In the genomic region with DNA sequence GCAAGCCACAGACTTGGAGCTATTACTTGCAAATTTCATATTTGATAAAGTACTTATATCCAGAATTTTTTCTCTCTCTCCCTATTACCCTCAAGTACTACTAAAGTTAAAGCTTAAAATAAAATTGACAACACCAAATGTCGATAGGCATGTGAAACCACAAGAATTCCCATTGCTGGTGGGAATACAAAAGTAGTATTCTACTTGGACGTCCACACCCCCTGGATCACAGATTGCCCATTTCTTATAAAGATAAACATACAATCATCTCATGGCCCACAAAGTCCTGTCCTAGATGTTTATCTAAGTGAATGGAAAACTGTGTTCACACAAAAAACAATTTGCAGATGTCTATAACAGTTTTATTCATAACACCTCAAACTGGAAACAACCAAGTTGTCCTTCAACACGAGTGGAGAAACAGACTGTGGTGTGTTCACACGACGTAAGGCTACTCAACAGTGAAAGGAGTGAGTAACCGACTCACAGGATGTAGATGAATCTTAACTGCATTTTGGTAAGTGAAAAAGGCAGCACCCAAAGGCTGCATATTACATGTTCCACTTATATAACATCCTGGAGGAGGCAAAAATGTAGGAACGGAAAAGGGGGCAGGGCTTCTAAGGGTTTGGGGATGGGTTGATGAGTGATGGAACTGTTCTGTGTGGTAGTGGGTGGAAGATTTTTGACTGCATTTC, we compare ENCODE assay signal across 15 cellular contexts.
DNase-seq lines count a peak whose midpoint lies in the region; ATAC-seq, FAIRE-seq and TF ChIP-seq lines count a peak whose summit lies in the region.
"Had no signal": no experiment of that assay in that cellular context is flagged by ENCODE, and none has a peak within 500 bp of the region (broad histone marks: within the 10 kb centered on the region; RNA-seq: fewer than 3 reads in every experiment).

No MANE protein-coding gene starts in this region.

- CTCF ChIA-PET in H1 (lab: Charles Lee; ENCODE audit: partially characterized antibody) = interaction anchor here (0.7 to 2.2 kb wide), 13 partner anchors 9 to 761 kb away, joined by 3 to 13 read pairs (median 4); no protein-coding TSS in a partner anchor

- no peak for TF ChIP-seq POLR2A in H1 (IDR thresholded peaks at IDR 0.05; ENCODE audit: control extremely low read depth in 1 of 2, low read depth in 2 of 2, low read length in 2 of 2)

- ATAC-seq in activated T-cell treated with anti-CD3 and anti-CD28 coated beads, Interleukin-2, amount 50 U/mL, for 72 hours (replicated peaks in 1 of 2) = peak; percentile 50 to 77
- no peak for ATAC-seq in HG02588 (IDR thresholded peaks at IDR 0.05; ENCODE audit: unreplicated experiment)

- H3K23ac ChIP-seq in H1 (ENCODE audit: insufficient read length) = no peak overlapping the region

- TF ChIP-seq CTCF in H1 (IDR thresholded peaks at IDR 0.05; ENCODE audit: control extremely low read depth in 1 of 3, insufficient read depth in 1 of 3, low read depth in 1 of 3, low read length in 3 of 3) (no peak), smooth muscle cell (IDR thresholded peaks at IDR 0.05; ENCODE audit: borderline replicate concordance, insufficient read depth, poor library complexity, severe bottlenecking) (no peak)

- no peak overlapping the region for H4K5ac ChIP-seq in H1 (ENCODE audit: insufficient read length, low read depth, low read length)

- no peak overlapping the region for H3K9ac ChIP-seq in H1 (replicated peaks in 1 of 4; ENCODE audit: extremely low read depth in 1 of 4, low read depth in 3 of 4, low read length in 3 of 4)
- no peak overlapping the region for H3K9ac ChIP-seq in smooth muscle cell (ENCODE audit: low read depth)

- H2AK5ac ChIP-seq in H1 (ENCODE audit: low read depth, low read length) = no peak overlapping the region

- no peak overlapping the region for H3K56ac ChIP-seq in H1 (replicated peaks; ENCODE audit: insufficient read length, low read depth, low read length)

- H3K4me3 ChIP-seq in H1 (ENCODE audit: extremely low read depth in 1 of 4, insufficient read depth in 2 of 4, low read depth in 3 of 4, low read length in 4 of 4) (no peak overlapping the region), smooth muscle cell (no peak overlapping the region)
- H3K4me3 ChIP-seq: gastrocnemius medialis, GM12878, spleen had no signal

- H3K14ac ChIP-seq in H1 (ENCODE audit: insufficient read length) = no peak overlapping the region

- no peaks in the 10 kb centered on the region for H3K4me1 ChIP-seq in H1 (replicated peaks in 1 of 4; ENCODE audit: control insufficient read depth in 3 of 4, insufficient read depth in 4 of 4, low read length in 3 of 4)
- no peaks in the 10 kb centered on the region for H3K4me1 ChIP-seq in smooth muscle cell (ENCODE audit: low read depth)
- H3K4me1 ChIP-seq: spleen had no signal

- H3K79me2 ChIP-seq in H1 (ENCODE audit: control insufficient read depth in 1 of 2, insufficient read depth in 2 of 2, low read length in 2 of 2) (no peaks in the 10 kb centered on the region), smooth muscle cell (ENCODE audit: low read depth) (no peaks in the 10 kb centered on the region)

- no peak for DNase-seq in activated T-cell treated with anti-CD3 and anti-CD28 coated beads, Interleukin-2, amount 50 U/mL, for 72 hours
- DNase-seq in activated T-cell treated with anti-CD3 and anti-CD28 coated beads, Interleukin-2, amount 50 U/mL, for 24 hours = no peak
- DNase-seq in NCI-H226 (peak; percentile 38), H1 (ENCODE audit: low read depth in 1 of 2, low spot score in 2 of 2) (no peak), smooth muscle cell (lab: John Stamatoyannopoulos, UW; ENCODE audit: unreplicated experiment) (no peak), SIG-M5 treated with dmso at 0.1 percent for 504 hours (lab: John Stamatoyannopoulos, UW; ENCODE audit: unreplicated experiment) (no peak), ureter (ENCODE audit: low spot score) (no peak)

- H3K27me3 ChIP-seq in H1 (replicated peaks in 1 of 4; ENCODE audit: control insufficient read depth in 3 of 4, extremely low read depth in 1 of 4, insufficient read depth in 3 of 4, low read length in 3 of 4) (no peaks in the 10 kb centered on the region), smooth muscle cell (ENCODE audit: low read depth) (no peaks in the 10 kb centered on the region)
- H3K27me3 ChIP-seq: spleen had no signal

- no peak for TF ChIP-seq EP300 in H1 (IDR thresholded peaks at IDR 0.05; ENCODE audit: borderline replicate concordance in 1 of 2, low read depth in 2 of 2, low read length in 2 of 2)

- H3K4me3 Mint-ChIP-seq in activated T-cell treated with anti-CD3 and anti-CD28 coated beads, Interleukin-2, amount 50 U/mL, for 72 hours = peak overlapping the region; percentile 5 to 25
- no peak overlapping the region for H3K4me3 Mint-ChIP-seq in activated T-cell treated with anti-CD3 and anti-CD28 coated beads, Interleukin-2, amount 50 U/mL, for 24 hours
- H3K4me3 Mint-ChIP-seq: activated CD8-positive, alpha-beta memory T cell treated with anti-CD3 and anti-CD28 coated beads, Interleukin-2, amount 10 ng/mL, durations not matched to agents 7 days and 5 days; dendritic cell treated with granulocyte-macrophage colony-stimulating factor and Interleukin-4, amounts not matched to agents 40 ng/mL and 50 ng/mL, for 4 days; nephron progenitor cell had no signal

- H3K4me1 Mint-ChIP-seq in activated T-cell treated with anti-CD3 and anti-CD28 coated beads, Interleukin-2, amount 50 U/mL, for 72 hours (ENCODE audit: low read depth) = peaks cover 7% of the 10 kb centered on the region
- H3K4me1 Mint-ChIP-seq in activated T-cell treated with anti-CD3 and anti-CD28 coated beads, Interleukin-2, amount 50 U/mL, for 24 hours (ENCODE audit: low read depth) = no peaks in the 10 kb centered on the region
- H3K4me1 Mint-ChIP-seq: activated CD8-positive, alpha-beta memory T cell treated with anti-CD3 and anti-CD28 coated beads, Interleukin-2, amount 10 ng/mL, durations not matched to agents 7 days and 5 days had no signal

- H4K20me1 ChIP-seq in H1 (replicated peaks in 1 of 2; ENCODE audit: control insufficient read depth in 1 of 2, insufficient read depth in 2 of 2, low read length in 2 of 2) (no peaks in the 10 kb centered on the region), smooth muscle cell (ENCODE audit: low read depth) (no peaks in the 10 kb centered on the region)

- no peaks in the 10 kb centered on the region for H3K9me3 Mint-ChIP-seq in activated T-cell treated with anti-CD3 and anti-CD28 coated beads, Interleukin-2, amount 50 U/mL, for 72 hours
- no peaks in the 10 kb centered on the region for H3K9me3 Mint-ChIP-seq in activated T-cell treated with anti-CD3 and anti-CD28 coated beads, Interleukin-2, amount 50 U/mL, for 24 hours
- H3K9me3 Mint-ChIP-seq: dendritic cell treated with granulocyte-macrophage colony-stimulating factor and Interleukin-4, amounts not matched to agents 40 ng/mL and 50 ng/mL, for 4 days; nephron progenitor cell had no signal

- H4K8ac ChIP-seq in H1 (ENCODE audit: extremely low read depth, insufficient read depth, low read length) = no peak overlapping the region

- H2BK5ac ChIP-seq in H1 (ENCODE audit: low read depth, low read length) = no peak overlapping the region

- no peaks in the 10 kb centered on the region for H3F3A ChIP-seq in smooth muscle cell (ENCODE audit: low read depth)

- no peaks in the 10 kb centered on the region for H3K36me3 Mint-ChIP-seq in activated T-cell treated with anti-CD3 and anti-CD28 coated beads, Interleukin-2, amount 50 U/mL, for 72 hours (ENCODE audit: insufficient read depth in 2 of 2)
- no peaks in the 10 kb centered on the region for H3K36me3 Mint-ChIP-seq in activated T-cell treated with anti-CD3 and anti-CD28 coated beads, Interleukin-2, amount 50 U/mL, for 24 hours (ENCODE audit: low read depth)
- H3K36me3 Mint-ChIP-seq: activated CD8-positive, alpha-beta memory T cell treated with anti-CD3 and anti-CD28 coated beads, Interleukin-2, amount 10 ng/mL, durations not matched to agents 7 days and 5 days had no signal

- peak overlapping the region; percentile 15 for H4K91ac ChIP-seq in H1 (replicated peaks; ENCODE audit: insufficient read length, low read length)

- FAIRE-seq in H1 (lab: Jason Lieb, UNC) = no peak
- FAIRE-seq: urothelium cell line had no signal

- H3K4me2 ChIP-seq in H1 (ENCODE audit: insufficient read depth in 1 of 2, low read depth in 2 of 2, low read length in 2 of 2) (no peak overlapping the region), smooth muscle cell (no peak overlapping the region)

- H3K27ac ChIP-seq in H1 (ENCODE audit: low read depth, low read length) = no peak overlapping the region
- H3K27ac ChIP-seq in smooth muscle cell (ENCODE audit: low read depth) = peak overlapping the region; percentile 5
- H3K27ac ChIP-seq: gastrocnemius medialis, spleen had no signal

- no peaks in the 10 kb centered on the region for H3K9me3 ChIP-seq in H1 (ENCODE audit: insufficient read depth in 2 of 2, low read depth in 1 of 2, low read length in 1 of 2)
- H3K9me3 ChIP-seq in smooth muscle cell (replicated peaks; ENCODE audit: low read depth) = no peaks in the 10 kb centered on the region
- H3K9me3 ChIP-seq: gastrocnemius medialis, spleen had no signal

- no peaks in the 10 kb centered on the region; the same call in 1 of the 2 replicates for H3K23me2 ChIP-seq in H1 (ENCODE audit: low read depth, low read length)

- H3K36me3 ChIP-seq in H1 (ENCODE audit: control insufficient read depth in 2 of 4, insufficient read depth in 4 of 4, low read length in 3 of 4) = no peaks in the 10 kb centered on the region
- no peaks in the 10 kb centered on the region for H3K36me3 ChIP-seq in smooth muscle cell (ENCODE audit: low read depth)
- H3K36me3 ChIP-seq: gastrocnemius medialis, spleen had no signal

- 0 out of 2 replicates have a peak overlapping the region, but pooled peaks have one; percentile 48 for H2BK20ac ChIP-seq in H1 (ENCODE audit: low read length)

- no peak overlapping the region for H2BK15ac ChIP-seq in H1 (ENCODE audit: low read length)

- H3K27me3 Mint-ChIP-seq in activated T-cell treated with anti-CD3 and anti-CD28 coated beads, Interleukin-2, amount 50 U/mL, for 72 hours (ENCODE audit: low read depth) = peaks cover 46% of the 10 kb centered on the region
- H3K27me3 Mint-ChIP-seq in activated T-cell treated with anti-CD3 and anti-CD28 coated beads, Interleukin-2, amount 50 U/mL, for 24 hours = peaks cover 59% of the 10 kb centered on the region

- no peak overlapping the region for H3K4ac ChIP-seq in H1 (replicated peaks; ENCODE audit: insufficient read length, low read depth, low read length)

- no peak overlapping the region for H2BK120ac ChIP-seq in H1 (replicated peaks; ENCODE audit: low read depth, low read length)

- H3K27ac Mint-ChIP-seq in activated T-cell treated with anti-CD3 and anti-CD28 coated beads, Interleukin-2, amount 50 U/mL, for 72 hours = peak overlapping the region; percentile 43
- no peak overlapping the region for H3K27ac Mint-ChIP-seq in activated T-cell treated with anti-CD3 and anti-CD28 coated beads, Interleukin-2, amount 50 U/mL, for 24 hours
- H3K27ac Mint-ChIP-seq: activated CD8-positive, alpha-beta memory T cell treated with anti-CD3 and anti-CD28 coated beads, Interleukin-2, amount 10 ng/mL, durations not matched to agents 7 days and 5 days; dendritic cell treated with granulocyte-macrophage colony-stimulating factor and Interleukin-4, amounts not matched to agents 40 ng/mL and 50 ng/mL, for 4 days; nephron progenitor cell had no signal

- POLR2A ChIA-PET in H1 (lab: Charles Lee; ENCODE audit: partially characterized antibody) = interaction anchor here (1.1 kb wide), 1 partner anchor 11 kb away, joined by 3 read pairs; no protein-coding TSS in a partner anchor

- H2AFZ ChIP-seq in H1 (ENCODE audit: low read length) (no peak overlapping the region), smooth muscle cell (ENCODE audit: low read depth) (peak overlapping the region; percentile 44)

- H3K18ac ChIP-seq in H1 (ENCODE audit: extremely low read depth, low read length) = no peak overlapping the region

- WGBS in H1 (ENCODE audit: extremely low coverage in 1 of 2, insufficient coverage in 1 of 2, insufficient read length in 1 of 2, insufficient replicate concordance in 2 of 2, low coverage in 1 of 2, low lambda C conversion rate in 2 of 2, missing lambda C conversion rate in 1 of 2), 2 experiments = 79% methylated on average over 7 of the region's 7 CpGs; no CpG with 5 or more reads in 1 of the 2 experiments
- WGBS in smooth muscle cell (ENCODE audit: low lambda C conversion rate) = 52% methylated on average over 7 of the region's 7 CpGs

- TF ChIP-seq RAD21 in H1 (IDR thresholded peaks at IDR 0.05 in 1 of 2, conservative IDR thresholded peaks at IDR 0.05 in 1 of 2; ENCODE audit: low read depth in 2 of 2, low read length in 2 of 2) = no peak

- no peaks in the 10 kb centered on the region for H3K79me1 ChIP-seq in H1 (ENCODE audit: low read depth, low read length)

- peak overlapping the region; percentile 33; the same call in 1 of the 2 replicates for H2BK12ac ChIP-seq in H1 (ENCODE audit: low read depth, low read length)
